Comparison of ENCODE assay signal across 1 cellular context in the genomic region with DNA sequence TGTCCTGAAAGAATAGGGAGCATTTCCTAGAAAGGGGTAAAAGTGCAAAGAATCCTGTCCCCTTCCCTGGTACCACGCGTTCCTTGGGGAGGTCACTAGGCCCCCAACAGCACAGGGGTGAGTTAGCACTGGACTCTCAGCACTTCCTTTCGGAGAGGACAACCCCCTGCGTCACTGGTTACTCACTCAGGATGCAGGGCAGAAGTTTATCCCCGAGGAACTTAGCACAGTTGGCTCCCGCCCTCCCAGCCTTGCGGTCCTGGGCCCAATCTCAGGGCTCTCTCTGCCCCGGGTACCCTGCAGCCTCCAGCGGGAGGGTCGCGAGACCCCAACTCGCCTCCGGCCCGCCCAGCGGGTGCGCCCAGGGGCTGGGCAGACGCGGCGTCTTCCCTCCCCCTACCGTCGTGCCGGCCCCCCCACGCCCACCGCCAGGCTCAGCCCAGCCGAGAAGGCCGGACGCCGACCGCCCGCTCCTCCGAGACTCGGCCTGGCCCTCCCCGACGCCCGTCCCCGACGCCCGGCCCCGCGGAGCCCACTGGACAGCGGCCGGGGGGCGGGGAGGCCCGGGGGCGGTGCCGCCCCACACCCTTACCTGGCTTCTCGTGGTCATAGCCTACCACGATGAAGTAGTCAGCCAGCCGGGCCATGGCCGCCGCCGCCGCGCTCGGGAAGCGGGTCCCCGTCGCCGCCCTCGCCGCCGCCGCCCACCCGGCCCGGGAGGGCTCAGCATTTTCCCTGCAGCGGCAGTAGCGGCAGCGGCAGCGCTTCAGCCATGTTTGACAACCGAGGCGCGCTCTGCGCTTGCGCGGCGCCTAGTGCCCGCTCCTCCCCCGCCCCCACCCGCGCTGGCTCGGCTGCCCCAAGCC.
TF ChIP-seq lines count a peak whose summit lies in the region.

A gene (minus strand): TSS at position 797 of the 866 bp plus-strand sequence. CDS start 150 bp downstream, at position 647.

TF ChIP-seq in K562, 482 proteins besides CTCF, POLR2A, EP300 and RAD21 (continued from another document and continues in another):
- TF ChIP-seq, protein P1, sequence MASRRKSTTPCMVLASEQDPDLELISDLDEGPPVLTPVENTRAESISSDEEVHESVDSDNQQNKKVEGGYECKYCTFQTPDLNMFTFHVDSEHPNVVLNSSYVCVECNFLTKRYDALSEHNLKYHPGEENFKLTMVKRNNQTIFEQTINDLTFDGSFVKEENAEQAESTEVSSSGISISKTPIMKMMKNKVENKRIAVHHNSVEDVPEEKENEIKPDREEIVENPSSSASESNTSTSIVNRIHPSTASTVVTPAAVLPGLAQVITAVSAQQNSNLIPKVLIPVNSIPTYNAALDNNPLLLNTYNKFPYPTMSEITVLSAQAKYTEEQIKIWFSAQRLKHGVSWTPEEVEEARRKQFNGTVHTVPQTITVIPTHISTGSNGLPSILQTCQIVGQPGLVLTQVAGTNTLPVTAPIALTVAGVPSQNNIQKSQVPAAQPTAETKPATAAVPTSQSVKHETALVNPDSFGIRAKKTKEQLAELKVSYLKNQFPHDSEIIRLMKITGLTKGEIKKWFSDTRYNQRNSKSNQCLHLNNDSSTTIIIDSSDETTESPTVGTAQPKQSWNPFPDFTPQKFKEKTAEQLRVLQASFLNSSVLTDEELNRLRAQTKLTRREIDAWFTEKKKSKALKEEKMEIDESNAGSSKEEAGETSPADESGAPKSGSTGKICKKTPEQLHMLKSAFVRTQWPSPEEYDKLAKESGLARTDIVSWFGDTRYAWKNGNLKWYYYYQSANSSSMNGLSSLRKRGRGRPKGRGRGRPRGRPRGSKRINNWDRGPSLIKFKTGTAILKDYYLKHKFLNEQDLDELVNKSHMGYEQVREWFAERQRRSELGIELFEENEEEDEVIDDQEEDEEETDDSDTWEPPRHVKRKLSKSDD (conservative IDR thresholded peaks at IDR 0.05; ENCODE audit: low read length) = no peak
- TF ChIP-seq NCOA4 (IDR thresholded peaks at IDR 0.05; ENCODE audit: partially characterized antibody) (no peak), SUPT5H (IDR thresholded peaks at IDR 0.05) (no peak), SMAD4 (CRISPR knock-in tag; conservative IDR thresholded peaks at IDR 0.05) (no peak), MYNN (IDR thresholded peaks at IDR 0.05) (no peak), MYNN (CRISPR knock-in tag; IDR thresholded peaks at IDR 0.05) (no peak), CBX8 (IDR thresholded peaks at IDR 0.05; ENCODE audit: borderline replicate concordance, extremely low read depth, low read depth, low read length, poor library complexity, severe bottlenecking) (no peak), KDM4B (IDR thresholded peaks at IDR 0.05; ENCODE audit: borderline replicate concordance in 2 of 2, low read depth in 1 of 2) (no peak), CREB1 (IDR thresholded peaks at IDR 0.05) (peak; percentile 60; the same call in 1 of the 2 replicates), CREB1 (CRISPR knock-in tag; IDR thresholded peaks at IDR 0.05) (peak; percentile 16; the same call in 1 of the 2 replicates), SETDB1 (IDR thresholded peaks at IDR 0.05; ENCODE audit: low read length) (no peak), ZNF583 (CRISPR knock-in tag; IDR thresholded peaks at IDR 0.05) (no peak), ZNF24 (IDR thresholded peaks at IDR 0.05) (no peak), PTRF (tag; IDR thresholded peaks at IDR 0.05) (no peak), HNRNPK (IDR thresholded peaks at IDR 0.05; ENCODE audit: low read depth, low read length, poor library complexity, severe bottlenecking) (no peak), ETV6 (IDR thresholded peaks at IDR 0.05; ENCODE audit: borderline replicate concordance in 1 of 2, low read depth in 2 of 2, low read length in 1 of 2) (no peak), ETV6 (CRISPR knock-in tag; IDR thresholded peaks at IDR 0.05; ENCODE audit: borderline replicate concordance) (no peak), ASH1L (IDR thresholded peaks at IDR 0.05; ENCODE audit: borderline replicate concordance, low read depth, partially characterized antibody) (no peak), CAMTA2 (CRISPR knock-in tag; conservative IDR thresholded peaks at IDR 0.05) (no peak), NELFE (IDR thresholded peaks at IDR 0.05; ENCODE audit: insufficient read depth, insufficient read length) (no peak), PTBP1 (IDR thresholded peaks at IDR 0.05; ENCODE audit: low read depth, low read length) (no peak), MEF2D (tag; conservative IDR thresholded peaks at IDR 0.05; ENCODE audit: low read depth) (no peak)
- TF ChIP-seq, protein P2, sequence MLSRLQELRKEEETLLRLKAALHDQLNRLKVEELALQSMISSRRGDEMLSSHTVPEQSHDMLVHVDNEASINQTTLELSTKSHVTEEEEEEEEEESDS (CRISPR knock-in tag; IDR thresholded peaks at IDR 0.05) = no peak
- TF ChIP-seq, protein P3, sequence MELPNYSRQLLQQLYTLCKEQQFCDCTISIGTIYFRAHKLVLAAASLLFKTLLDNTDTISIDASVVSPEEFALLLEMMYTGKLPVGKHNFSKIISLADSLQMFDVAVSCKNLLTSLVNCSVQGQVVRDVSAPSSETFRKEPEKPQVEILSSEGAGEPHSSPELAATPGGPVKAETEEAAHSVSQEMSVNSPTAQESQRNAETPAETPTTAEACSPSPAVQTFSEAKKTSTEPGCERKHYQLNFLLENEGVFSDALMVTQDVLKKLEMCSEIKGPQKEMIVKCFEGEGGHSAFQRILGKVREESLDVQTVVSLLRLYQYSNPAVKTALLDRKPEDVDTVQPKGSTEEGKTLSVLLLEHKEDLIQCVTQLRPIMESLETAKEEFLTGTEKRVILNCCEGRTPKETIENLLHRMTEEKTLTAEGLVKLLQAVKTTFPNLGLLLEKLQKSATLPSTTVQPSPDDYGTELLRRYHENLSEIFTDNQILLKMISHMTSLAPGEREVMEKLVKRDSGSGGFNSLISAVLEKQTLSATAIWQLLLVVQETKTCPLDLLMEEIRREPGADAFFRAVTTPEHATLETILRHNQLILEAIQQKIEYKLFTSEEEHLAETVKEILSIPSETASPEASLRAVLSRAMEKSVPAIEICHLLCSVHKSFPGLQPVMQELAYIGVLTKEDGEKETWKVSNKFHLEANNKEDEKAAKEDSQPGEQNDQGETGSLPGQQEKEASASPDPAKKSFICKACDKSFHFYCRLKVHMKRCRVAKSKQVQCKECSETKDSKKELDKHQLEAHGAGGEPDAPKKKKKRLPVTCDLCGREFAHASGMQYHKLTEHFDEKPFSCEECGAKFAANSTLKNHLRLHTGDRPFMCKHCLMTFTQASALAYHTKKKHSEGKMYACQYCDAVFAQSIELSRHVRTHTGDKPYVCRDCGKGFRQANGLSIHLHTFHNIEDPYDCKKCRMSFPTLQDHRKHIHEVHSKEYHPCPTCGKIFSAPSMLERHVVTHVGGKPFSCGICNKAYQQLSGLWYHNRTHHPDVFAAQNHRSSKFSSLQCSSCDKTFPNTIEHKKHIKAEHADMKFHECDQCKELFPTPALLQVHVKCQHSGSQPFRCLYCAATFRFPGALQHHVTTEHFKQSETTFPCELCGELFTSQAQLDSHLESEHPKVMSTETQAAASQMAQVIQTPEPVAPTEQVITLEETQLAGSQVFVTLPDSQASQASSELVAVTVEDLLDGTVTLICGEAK (IDR thresholded peaks at IDR 0.05) = peak; percentile 50; the same call in 1 of the 2 replicates
- TF ChIP-seq, protein P3 (CRISPR knock-in tag; IDR thresholded peaks at IDR 0.05) = no peak
- TF ChIP-seq, protein P4, sequence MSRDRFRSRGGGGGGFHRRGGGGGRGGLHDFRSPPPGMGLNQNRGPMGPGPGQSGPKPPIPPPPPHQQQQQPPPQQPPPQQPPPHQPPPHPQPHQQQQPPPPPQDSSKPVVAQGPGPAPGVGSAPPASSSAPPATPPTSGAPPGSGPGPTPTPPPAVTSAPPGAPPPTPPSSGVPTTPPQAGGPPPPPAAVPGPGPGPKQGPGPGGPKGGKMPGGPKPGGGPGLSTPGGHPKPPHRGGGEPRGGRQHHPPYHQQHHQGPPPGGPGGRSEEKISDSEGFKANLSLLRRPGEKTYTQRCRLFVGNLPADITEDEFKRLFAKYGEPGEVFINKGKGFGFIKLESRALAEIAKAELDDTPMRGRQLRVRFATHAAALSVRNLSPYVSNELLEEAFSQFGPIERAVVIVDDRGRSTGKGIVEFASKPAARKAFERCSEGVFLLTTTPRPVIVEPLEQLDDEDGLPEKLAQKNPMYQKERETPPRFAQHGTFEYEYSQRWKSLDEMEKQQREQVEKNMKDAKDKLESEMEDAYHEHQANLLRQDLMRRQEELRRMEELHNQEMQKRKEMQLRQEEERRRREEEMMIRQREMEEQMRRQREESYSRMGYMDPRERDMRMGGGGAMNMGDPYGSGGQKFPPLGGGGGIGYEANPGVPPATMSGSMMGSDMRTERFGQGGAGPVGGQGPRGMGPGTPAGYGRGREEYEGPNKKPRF (IDR thresholded peaks at IDR 0.05; ENCODE audit: low read depth, low read length) = no peak
- TF ChIP-seq, protein P5, sequence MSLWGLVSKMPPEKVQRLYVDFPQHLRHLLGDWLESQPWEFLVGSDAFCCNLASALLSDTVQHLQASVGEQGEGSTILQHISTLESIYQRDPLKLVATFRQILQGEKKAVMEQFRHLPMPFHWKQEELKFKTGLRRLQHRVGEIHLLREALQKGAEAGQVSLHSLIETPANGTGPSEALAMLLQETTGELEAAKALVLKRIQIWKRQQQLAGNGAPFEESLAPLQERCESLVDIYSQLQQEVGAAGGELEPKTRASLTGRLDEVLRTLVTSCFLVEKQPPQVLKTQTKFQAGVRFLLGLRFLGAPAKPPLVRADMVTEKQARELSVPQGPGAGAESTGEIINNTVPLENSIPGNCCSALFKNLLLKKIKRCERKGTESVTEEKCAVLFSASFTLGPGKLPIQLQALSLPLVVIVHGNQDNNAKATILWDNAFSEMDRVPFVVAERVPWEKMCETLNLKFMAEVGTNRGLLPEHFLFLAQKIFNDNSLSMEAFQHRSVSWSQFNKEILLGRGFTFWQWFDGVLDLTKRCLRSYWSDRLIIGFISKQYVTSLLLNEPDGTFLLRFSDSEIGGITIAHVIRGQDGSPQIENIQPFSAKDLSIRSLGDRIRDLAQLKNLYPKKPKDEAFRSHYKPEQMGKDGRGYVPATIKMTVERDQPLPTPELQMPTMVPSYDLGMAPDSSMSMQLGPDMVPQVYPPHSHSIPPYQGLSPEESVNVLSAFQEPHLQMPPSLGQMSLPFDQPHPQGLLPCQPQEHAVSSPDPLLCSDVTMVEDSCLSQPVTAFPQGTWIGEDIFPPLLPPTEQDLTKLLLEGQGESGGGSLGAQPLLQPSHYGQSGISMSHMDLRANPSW (CRISPR knock-in tag; IDR thresholded peaks at IDR 0.05) = no peak
- TF ChIP-seq, protein P6, sequence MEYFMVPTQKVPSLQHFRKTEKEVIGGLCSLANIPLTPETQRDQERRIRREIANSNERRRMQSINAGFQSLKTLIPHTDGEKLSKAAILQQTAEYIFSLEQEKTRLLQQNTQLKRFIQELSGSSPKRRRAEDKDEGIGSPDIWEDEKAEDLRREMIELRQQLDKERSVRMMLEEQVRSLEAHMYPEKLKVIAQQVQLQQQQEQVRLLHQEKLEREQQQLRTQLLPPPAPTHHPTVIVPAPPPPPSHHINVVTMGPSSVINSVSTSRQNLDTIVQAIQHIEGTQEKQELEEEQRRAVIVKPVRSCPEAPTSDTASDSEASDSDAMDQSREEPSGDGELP (CRISPR knock-in tag; IDR thresholded peaks at IDR 0.05; ENCODE audit: borderline replicate concordance) = peak; percentile 26; the same call in 1 of the 2 replicates
- TF ChIP-seq, protein P7, sequence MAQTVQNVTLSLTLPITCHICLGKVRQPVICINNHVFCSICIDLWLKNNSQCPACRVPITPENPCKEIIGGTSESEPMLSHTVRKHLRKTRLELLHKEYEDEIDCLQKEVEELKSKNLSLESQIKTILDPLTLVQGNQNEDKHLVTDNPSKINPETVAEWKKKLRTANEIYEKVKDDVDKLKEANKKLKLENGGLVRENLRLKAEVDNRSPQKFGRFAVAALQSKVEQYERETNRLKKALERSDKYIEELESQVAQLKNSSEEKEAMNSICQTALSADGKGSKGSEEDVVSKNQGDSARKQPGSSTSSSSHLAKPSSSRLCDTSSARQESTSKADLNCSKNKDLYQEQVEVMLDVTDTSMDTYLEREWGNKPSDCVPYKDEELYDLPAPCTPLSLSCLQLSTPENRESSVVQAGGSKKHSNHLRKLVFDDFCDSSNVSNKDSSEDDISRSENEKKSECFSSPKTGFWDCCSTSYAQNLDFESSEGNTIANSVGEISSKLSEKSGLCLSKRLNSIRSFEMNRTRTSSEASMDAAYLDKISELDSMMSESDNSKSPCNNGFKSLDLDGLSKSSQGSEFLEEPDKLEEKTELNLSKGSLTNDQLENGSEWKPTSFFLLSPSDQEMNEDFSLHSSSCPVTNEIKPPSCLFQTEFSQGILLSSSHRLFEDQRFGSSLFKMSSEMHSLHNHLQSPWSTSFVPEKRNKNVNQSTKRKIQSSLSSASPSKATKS (CRISPR knock-in tag; IDR thresholded peaks at IDR 0.05) = no peak
- TF ChIP-seq, protein P8, sequence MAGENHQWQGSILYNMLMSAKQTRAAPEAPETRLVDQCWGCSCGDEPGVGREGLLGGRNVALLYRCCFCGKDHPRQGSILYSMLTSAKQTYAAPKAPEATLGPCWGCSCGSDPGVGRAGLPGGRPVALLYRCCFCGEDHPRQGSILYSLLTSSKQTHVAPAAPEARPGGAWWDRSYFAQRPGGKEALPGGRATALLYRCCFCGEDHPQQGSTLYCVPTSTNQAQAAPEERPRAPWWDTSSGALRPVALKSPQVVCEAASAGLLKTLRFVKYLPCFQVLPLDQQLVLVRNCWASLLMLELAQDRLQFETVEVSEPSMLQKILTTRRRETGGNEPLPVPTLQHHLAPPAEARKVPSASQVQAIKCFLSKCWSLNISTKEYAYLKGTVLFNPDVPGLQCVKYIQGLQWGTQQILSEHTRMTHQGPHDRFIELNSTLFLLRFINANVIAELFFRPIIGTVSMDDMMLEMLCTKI (IDR thresholded peaks at IDR 0.05; ENCODE audit: partially characterized antibody) = no peak
